9 cellular contexts compared by ENCODE assay signal in genomic region chr12:52380271-52380694, GRCh38. TPM values are rescaled to one million over a fixed set of nuclear protein-coding genes. Genes with fewer than 3 reads are reported as not detected.
DNase-seq lines count a peak whose midpoint lies in the region; ATAC-seq and TF ChIP-seq lines count a peak whose summit lies in the region.
"Had no signal": no experiment of that assay in that cellular context is flagged by ENCODE, and none has a peak within 500 bp of the region (broad histone marks: within the 10 kb centered on the region; RNA-seq: fewer than 3 reads in every experiment).

No MANE protein-coding gene starts in this region.

- ATAC-seq in right lobe of liver = peak in 1 of 4 donors; percentile 23
- ATAC-seq in GM19395 (IDR thresholded peaks at IDR 0.05; ENCODE audit: unreplicated experiment) = no peak

- TF ChIP-seq POLR2A in right lobe of liver (IDR thresholded peaks at IDR 0.05) = no peak

- no peaks in the 10 kb centered on the region for H3K4me1 ChIP-seq in right lobe of liver

- peak; percentile 52 for DNase-seq in EH (ENCODE audit: low read depth)
- DNase-seq in LHCN-M2 (ENCODE audit: low read depth) = peak; percentile 46
- peak; percentile 25 for DNase-seq in brain microvascular endothelial cell
- DNase-seq in right lobe of liver = no peak
- DNase-seq in stimulated activated CD4-positive, alpha-beta T cell treated with anti-CD3 and anti-CD28 coated beads, Interleukin-4, amount 100 ng/mL, for 24 hours = no peak
- no peak for DNase-seq in NCI-H526 treated with DMSO at 0.1 percent for 48 hours (lab: John Stamatoyannopoulos, UW)
- no peak for DNase-seq in central memory CD4-positive, alpha-beta T cell

- 25% methylated on average over 8 of the region's 15 CpGs for WGBS in right lobe of liver (ENCODE audit: insufficient coverage, low coverage, low lambda C conversion rate, missing lambda C conversion rate)

- H3K9me3 ChIP-seq in right lobe of liver = no peaks in the 10 kb centered on the region

- H3K4me3 ChIP-seq in brain microvascular endothelial cell (ENCODE audit: low read depth, low read length) = no peak overlapping the region
- H3K4me3 ChIP-seq in right lobe of liver = no peak overlapping the region

- in situ Hi-C loops in brain microvascular endothelial cell (cut with HindIII; ENCODE audit: low pct_ligation_motif_present, low sequenced_read_pairs) = loop anchor here (25.0 kb wide), 1 partner anchor 482 kb away; no protein-coding TSS in a partner anchor

- H3K27ac ChIP-seq in brain microvascular endothelial cell (no peak overlapping the region), right lobe of liver (no peak overlapping the region)

- no peaks in the 10 kb centered on the region for H3K27me3 ChIP-seq in brain microvascular endothelial cell (replicated peaks)
- no peaks in the 10 kb centered on the region for H3K27me3 ChIP-seq in right lobe of liver

- peak; percentile 81 for TF ChIP-seq CTCF in brain microvascular endothelial cell (IDR thresholded peaks at IDR 0.05; ENCODE audit: low read depth, low read length, missing control alignments)
- TF ChIP-seq CTCF in right lobe of liver (IDR thresholded peaks at IDR 0.05) = peak in 3 of 4 donors; percentile 19 to 41 (median 25)

- H3K36me3 ChIP-seq in brain microvascular endothelial cell (replicated peaks) = no peaks in the 10 kb centered on the region
- no peaks in the 10 kb centered on the region for H3K36me3 ChIP-seq in right lobe of liver

- intact Hi-C loops in right lobe of liver (cut with DNase I) = no loop called here

RNA-seq across cellular contexts. Expression of gene KRT84, which starts 5.2 kb away (rescaled TPM):
- total RNA-seq in LHCN-M2 (2014; rRNA removed) = not detected in 2 replicates
- not detected for polyA plus RNA-seq in LHCN-M2 (2012)
- not detected for total RNA-seq in right lobe of liver
- total RNA-seq: temporal lobe had no signal

RNA-seq across cellular contexts. Expression of gene KRT85, which starts 13.0 kb away (rescaled TPM):
- total RNA-seq in LHCN-M2 (2014; rRNA removed) = not detected in 2 replicates
- polyA plus RNA-seq in LHCN-M2 (2012) = not detected
- not detected for total RNA-seq in right lobe of liver
- total RNA-seq: temporal lobe had no signal

RNA-seq across cellular contexts. Expression of gene KRT82, which starts 25.9 kb away (rescaled TPM):
- total RNA-seq in LHCN-M2 (2014; rRNA removed) (not detected in 2 replicates), right lobe of liver (not detected)
- polyA plus RNA-seq in LHCN-M2 (2012) = not detected
- total RNA-seq: temporal lobe had no signal

RNA-seq across cellular contexts. Expression of gene KRT75, which starts 53.9 kb away (rescaled TPM):
- total RNA-seq in LHCN-M2 (2014; rRNA removed) (not detected in 2 replicates), right lobe of liver (not detected)
- not detected for polyA plus RNA-seq in LHCN-M2 (2012)
- total RNA-seq: temporal lobe had no signal

RNA-seq across cellular contexts. Expression of gene KRT83, which starts 59.1 kb away (rescaled TPM):
- total RNA-seq in LHCN-M2 (2014; rRNA removed) (not detected in 2 replicates), right lobe of liver (not detected)
- polyA plus RNA-seq in LHCN-M2 (2012) = 0.02 TPM
- total RNA-seq: temporal lobe had no signal

Comparison
In these comparisons a context has a peak if more than half of its experiments do, and no peak if none do; other contexts are left out.
1. DNase-seq: peak in EH (single experiment), LHCN-M2 (single experiment) and brain microvascular endothelial cell (single experiment); none in right lobe of liver (0 of 3), stimulated activated CD4-positive, alpha-beta T cell treated with anti-CD3 and anti-CD28 coated beads, Interleukin-4, amount 100 ng/mL, for 24 hours (single experiment), NCI-H526 treated with DMSO at 0.1 percent for 48 hours (single experiment) and central memory CD4-positive, alpha-beta T cell (single experiment).